In genomic region chr4:109207060-109207459, GRCh38 we compare ENCODE assay signal across 1 cellular context.
TF ChIP-seq lines count a peak whose summit lies in the region.

No MANE protein-coding gene starts in this region.

TF ChIP-seq in HEK293, 187 proteins besides CTCF, POLR2A, EP300 and RAD21 (continued from another document):
- 0 out of 2 replicates have a peak, but pooled peaks have one; percentile 15 for TF ChIP-seq HOXD13 (CRISPR knock-in tag; IDR thresholded peaks at IDR 0.05; ENCODE audit: borderline replicate concordance)
- TF ChIP-seq ZBTB21 (tag by site-specific recombination; IDR thresholded peaks at IDR 0.05), result peak; percentile 55; the same call in 1 of the 2 replicates
- TF ChIP-seq TSHZ1 (tag by site-specific recombination; IDR thresholded peaks at IDR 0.05; ENCODE audit: borderline replicate concordance), result peak; percentile 77; the same call in 1 of the 2 replicates
- TF ChIP-seq ZSCAN23 (tag by site-specific recombination; IDR thresholded peaks at IDR 0.05), result 0 out of 2 replicates have a peak, but pooled peaks have one; percentile 58
- peak; percentile 89 for TF ChIP-seq ZNF629 (tag by site-specific recombination; IDR thresholded peaks at IDR 0.05)
- no peak for TF ChIP-seq ZNF48 (tag by site-specific recombination; IDR thresholded peaks at IDR 0.05)
- TF ChIP-seq ZNF324 (tag by site-specific recombination; IDR thresholded peaks at IDR 0.05), result peak; percentile 58; the same call in 1 of the 2 replicates
- no peak for TF ChIP-seq PBX3 (CRISPR knock-in tag; IDR thresholded peaks at IDR 0.05)
- 0 out of 2 replicates have a peak, but pooled peaks have one; percentile 3 for TF ChIP-seq ZNF596 (tag by site-specific recombination; IDR thresholded peaks at IDR 0.05)
- TF ChIP-seq SALL2 (tag by site-specific recombination; IDR thresholded peaks at IDR 0.05; ENCODE audit: borderline replicate concordance), result no peak
- TF ChIP-seq BCL11A (tag by site-specific recombination; IDR thresholded peaks at IDR 0.05; ENCODE audit: low read depth), result peak; percentile 29; the same call in 1 of the 2 replicates
- TF ChIP-seq ZNF514 (tag by site-specific recombination; IDR thresholded peaks at IDR 0.05), result no peak
- peak; percentile 84 for TF ChIP-seq EGR2 (tag by site-specific recombination; IDR thresholded peaks at IDR 0.05; ENCODE audit: low read depth)
- no peak for TF ChIP-seq SCRT1 (tag by site-specific recombination; IDR thresholded peaks at IDR 0.05; ENCODE audit: borderline replicate concordance)
